In the genomic region with DNA sequence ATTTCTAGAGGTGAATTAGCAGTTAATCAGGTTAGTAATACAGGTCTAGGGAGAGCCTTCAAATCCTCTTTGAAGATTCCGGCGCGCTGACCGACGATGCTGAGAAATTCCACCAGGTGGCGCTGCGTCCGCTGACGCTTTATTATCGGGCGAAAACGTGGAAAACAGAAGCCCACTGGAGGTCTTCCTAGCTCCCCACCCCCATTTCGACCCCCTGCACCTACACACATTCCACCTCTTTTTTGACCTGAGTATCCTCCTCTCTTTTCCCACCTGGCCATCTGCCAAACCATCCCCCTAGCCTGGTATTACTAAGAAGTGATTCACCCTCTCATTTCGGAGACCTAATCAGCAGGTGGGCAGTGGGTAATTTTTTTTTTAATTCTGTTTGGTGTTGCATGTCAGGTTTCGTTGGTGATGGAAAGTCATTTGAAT, we compare ENCODE assay signal across 8 cellular contexts.
DNase-seq lines count a peak whose midpoint lies in the region; ATAC-seq and TF ChIP-seq lines count a peak whose summit lies in the region.

No MANE protein-coding gene starts in this region.

- no peaks in the 10 kb centered on the region for H4K20me1 ChIP-seq in HCT116 (ENCODE audit: insufficient read depth)

- ATAC-seq in HCT116 (peak; percentile 66), heart right ventricle (peak in 4 of 8 donors; percentile 12 to 39 (median 28)), GM21576 (IDR thresholded peaks at IDR 0.05; ENCODE audit: unreplicated experiment) (no peak)

- no TSS peak for BruUV-seq in HCT116 (replicated peaks; lab: Mats Ljungman, UMichigan)

- H2AFZ ChIP-seq in HCT116 (ENCODE audit: low read depth, low read length, poor library complexity, severe bottlenecking): peak overlapping the region; percentile 86

- H3K4me3 ChIP-seq in BJ (ENCODE audit: low read depth, low read length) (no peak overlapping the region), HCT116 (replicated peaks in 1 of 2; ENCODE audit: low read depth in 1 of 2, low read length in 2 of 2) (no peak overlapping the region), heart right ventricle (peak overlapping the region in 1 of 10 donors; percentile 3), prostate gland (no peak overlapping the region)

- H3K9me3 ChIP-seq in HCT116 (ENCODE audit: control insufficient read depth in 1 of 2, insufficient read depth in 1 of 2, low read depth in 1 of 2, low read length in 2 of 2) (no peaks in the 10 kb centered on the region), heart right ventricle (no peaks in the 10 kb centered on the region), prostate gland (no peaks in the 10 kb centered on the region)

- H3K36me3 ChIP-seq in BJ (ENCODE audit: control insufficient read depth, insufficient read depth, low read length) (no peaks in the 10 kb centered on the region), HCT116 (ENCODE audit: control insufficient read depth in 1 of 2, insufficient read depth in 2 of 2, low read length in 2 of 2) (no peaks in the 10 kb centered on the region), heart right ventricle (no peaks in the 10 kb centered on the region), prostate gland (no peaks in the 10 kb centered on the region)

- H3K9me2 ChIP-seq in HCT116 (ENCODE audit: insufficient read depth): no peaks in the 10 kb centered on the region

- H3K4me2 ChIP-seq in HCT116 (ENCODE audit: low read length): peak overlapping the region; percentile 57

- TF ChIP-seq CTCF in BJ (IDR thresholded peaks at IDR 0.05; ENCODE audit: insufficient read depth, low read depth, low read length) (peak; percentile 86), HCT116 (IDR thresholded peaks at IDR 0.05 in 2 of 3, conservative IDR thresholded peaks at IDR 0.05 in 1 of 3; ENCODE audit: borderline replicate concordance in 1 of 3, insufficient read depth in 1 of 3, low read depth in 2 of 3, low read length in 2 of 3) (peak; percentile 60 to 86 (median 81); a peak in 5 of 6 replicates), heart right ventricle (IDR thresholded peaks at IDR 0.05) (peak; percentile 88 to 95 (median 93)), prostate gland (IDR thresholded peaks at IDR 0.05) (peak; percentile 87 to 96 (median 90))

- peaks cover 0 to 10% of the 10 kb centered on the region in 2 experiments; a peak in 2 of 4 replicates for H3K4me1 ChIP-seq in HCT116 (ENCODE audit: control insufficient read depth in 1 of 2, insufficient read depth in 2 of 2, low read length in 2 of 2)
- peaks cover 0 to 47% (median 18%) of the 10 kb centered on the region in 9 donors for H3K4me1 ChIP-seq in heart right ventricle
- no peaks in the 10 kb centered on the region for H3K4me1 ChIP-seq in prostate gland (replicated peaks)

- RAD21 ChIA-PET in HCT116 (lab: Charles Lee; ENCODE audit: low non-redundant PET in 1 of 2, low total read pairs in 2 of 2, uncharacterized antibody in 2 of 2, unreplicated experiment in 2 of 2): no interaction called here

- peak; percentile 65 for TF ChIP-seq RAD21 in HCT116 (IDR thresholded peaks at IDR 0.05; ENCODE audit: low read depth)

- DNase-seq in BJ (ENCODE audit: low read depth) (no peak), HCT116 (ENCODE audit: low read depth, low spot score) (peak; percentile 37), RPMI8226 (peak; percentile 61), heart right ventricle (peak; percentile 42 to 61), prostate gland (ENCODE audit: low spot score) (peak; percentile 39), NCI-H1694 (lab: John Stamatoyannopoulos, UW) (no peak)
- DNase-seq in activated naive CD4-positive, alpha-beta T cell treated with anti-CD3 and anti-CD28 coated beads, Interleukin-2, amount 50 U/mL, for 16 hours: peak; percentile 26

- no peaks in the 10 kb centered on the region for H3K79me2 ChIP-seq in HCT116 (ENCODE audit: insufficient read depth, low read length)

- CTCF ChIA-PET in BJ (lab: Yijun Ruan, JAX): interaction anchor here (0.6 to 3.3 kb wide), 18 partner anchors 9 to 341 kb away, joined by 3 to 13 read pairs (median 4); no protein-coding TSS in a partner anchor
- CTCF ChIA-PET in HCT116 (lab: Charles Lee): interaction anchor here (1.2 to 1.6 kb wide), 3 partner anchors 10 to 43 kb away, joined by 3 read pairs; no protein-coding TSS in a partner anchor

- POLR2A ChIA-PET in BJ (lab: Charles Lee): no interaction called here
- POLR2A ChIA-PET in HCT116 (lab: Charles Lee): no interaction called here

- intact Hi-C loops in HCT116 (cut with micrococcal nuclease) (loop anchor here (1.0 kb wide), 1 partner anchor 110 kb away; no protein-coding TSS in a partner anchor), heart right ventricle (cut with DNase I) (loop anchor here (1.0 to 10.0 kb wide), 20 partner anchors 52 to 362 kb away; a partner anchor contains a TSS), prostate gland (cut with DNase I) (loop anchor here (2.0 to 10.0 kb wide), 4 partner anchors 66 to 305 kb away; a partner anchor contains a TSS)

- WGBS in heart right ventricle, 2 donors: 7 to 11% methylated on average over 15 of the region's 15 CpGs
- 11% methylated on average over 15 of the region's 15 CpGs for WGBS in prostate gland

- TF ChIP-seq POLR2A in HCT116 (IDR thresholded peaks at IDR 0.05; ENCODE audit: borderline replicate concordance, extremely low read depth, insufficient read depth, insufficient read length) (no peak), prostate gland (IDR thresholded peaks at IDR 0.05) (no peak)

- H3K27me3 ChIP-seq in BJ (ENCODE audit: control insufficient read depth, insufficient read depth, low read length): no peaks in the 10 kb centered on the region
- no peaks in the 10 kb centered on the region for H3K27me3 ChIP-seq in HCT116 (ENCODE audit: insufficient read depth, low read length)
- no peaks in the 10 kb centered on the region for H3K27me3 ChIP-seq in heart right ventricle
- H3K27me3 ChIP-seq in prostate gland (replicated peaks; ENCODE audit: insufficient read depth): no peaks in the 10 kb centered on the region

- no peak overlapping the region for H3K27ac ChIP-seq in HCT116 (ENCODE audit: low read depth, low read length)
- no peak overlapping the region for H3K27ac ChIP-seq in heart right ventricle
- no peak overlapping the region for H3K27ac ChIP-seq in prostate gland

- no peak overlapping the region for H3K9ac ChIP-seq in HCT116 (ENCODE audit: low read length)

TF ChIP-seq in HCT116, 20 proteins besides CTCF, POLR2A, EP300 and RAD21:
- TF ChIP-seq TCF7L2 (IDR thresholded peaks at IDR 0.05; ENCODE audit: borderline replicate concordance, extremely low read depth, insufficient read depth, insufficient read length) (peak; percentile 95), FOSL1 (IDR thresholded peaks at IDR 0.05; ENCODE audit: low read depth) (peak; percentile 47; the same call in 1 of the 2 replicates), JUND (IDR thresholded peaks at IDR 0.05) (no peak), SP1 (IDR thresholded peaks at IDR 0.05; ENCODE audit: low read depth) (no peak), ZNF274 (IDR thresholded peaks at IDR 0.05; ENCODE audit: low read depth, low read length) (no peak)

Comparison
In these comparisons a context has a peak if more than half of its experiments do, and no peak if none do; other contexts are left out.
1. DNase-seq: peak in HCT116 (single experiment), RPMI8226 (single experiment), activated naive CD4-positive, alpha-beta T cell treated with anti-CD3 and anti-CD28 coated beads, Interleukin-2, amount 50 U/mL, for 16 hours (single experiment), heart right ventricle (2 of 2) and prostate gland (single experiment); none in BJ (single experiment) and NCI-H1694 (single experiment).
2. Peak in every context shown above with its lines, with median percentiles within 50 percentile points of each other: CTCF ChIP-seq.